8 cellular contexts compared by ENCODE assay signal in the genomic region with DNA sequence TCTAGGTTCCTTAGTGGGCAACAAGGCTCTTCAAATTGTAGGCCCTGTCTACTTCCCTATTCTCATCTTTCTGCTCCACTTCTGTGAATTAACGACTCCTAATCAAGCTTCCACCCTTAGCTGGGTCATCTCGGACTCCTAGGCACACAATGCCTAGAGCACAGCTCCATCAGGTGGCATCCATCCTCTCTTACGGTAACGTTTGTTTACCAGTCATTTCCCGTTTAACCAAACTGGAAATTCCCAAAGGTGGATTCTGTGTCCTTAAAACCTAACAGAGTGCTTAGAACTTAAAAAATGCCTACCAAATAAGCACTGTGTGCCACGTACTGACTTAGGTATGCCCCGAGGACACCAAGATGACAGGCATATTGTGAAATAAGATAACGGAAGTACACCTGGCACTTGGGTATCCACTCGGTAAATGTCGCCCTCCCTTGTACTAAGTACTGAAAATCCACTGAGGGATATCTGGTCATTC. TPM values are rescaled to one million over a fixed set of nuclear protein-coding genes. Genes with fewer than 3 reads are reported as not detected.
A peak's percentile ranks its signal among the peaks of the same experiment; 100 is the strongest.
DNase-seq lines count a peak whose midpoint lies in the region; ATAC-seq and TF ChIP-seq lines count a peak whose summit lies in the region.

No MANE protein-coding gene starts in this region.

- 11 to 12% methylated on average over 10 of the region's 10 CpGs for WGBS in esophagus squamous epithelium, 2 donors
- 4% methylated on average over 10 of the region's 10 CpGs for WGBS in prostate gland

- DNase-seq in CD1c-positive myeloid dendritic cell (ENCODE audit: extremely low spot score) (peak; percentile 43), SW480 (ENCODE audit: low spot score) (peak; percentile 55), esophagus squamous epithelium (lab: John Stamatoyannopoulos, UW) (no peak), prostate gland (ENCODE audit: low spot score) (peak; percentile 37)

- H3K4me3 ChIP-seq in HEK293 (ENCODE audit: low read depth, low read length) (peak overlapping the region; percentile 71), esophagus squamous epithelium (peak overlapping the region; percentile 53 to 91 (median 71)), prostate gland (peak overlapping the region; percentile 77 to 79)

- H3K36me3 ChIP-seq in HEK293 (ENCODE audit: control insufficient read depth in 2 of 2, insufficient read depth in 1 of 2, low read length in 2 of 2) (peaks cover 8 to 27% of the 10 kb centered on the region in 2 experiments), esophagus squamous epithelium (peaks cover 0 to 15% (median 5%) of the 10 kb centered on the region in 3 donors), prostate gland (peaks cover 0 to 5% of the 10 kb centered on the region in 2 donors)

- ATAC-seq in GM21619 (IDR thresholded peaks at IDR 0.05; ENCODE audit: unreplicated experiment) (no peak), HG02623 (IDR thresholded peaks at IDR 0.05; ENCODE audit: unreplicated experiment) (no peak), GM19351 (IDR thresholded peaks at IDR 0.05; ENCODE audit: unreplicated experiment) (no peak)

- TF ChIP-seq POLR2A in esophagus squamous epithelium (IDR thresholded peaks at IDR 0.05) (no peak), prostate gland (IDR thresholded peaks at IDR 0.05) (no peak)

- H3K9me3 ChIP-seq in HEK293 (ENCODE audit: control insufficient read depth, insufficient read depth, low read depth, low read length) (no peaks in the 10 kb centered on the region), esophagus squamous epithelium (no peaks in the 10 kb centered on the region), prostate gland (no peaks in the 10 kb centered on the region)

- intact Hi-C loops in esophagus squamous epithelium (cut with DNase I) (no loop called here), prostate gland (cut with DNase I) (loop anchor here (10.0 kb wide), 1 partner anchor 222 kb away; a partner anchor contains a TSS)

- CTCF ChIA-PET in HEK293 (lab: Yijun Ruan, JAX) = interaction anchor here (0.6 to 7.5 kb wide), 14 partner anchors 9 to 1018 kb away, joined by 3 to 125 read pairs (median 4); a partner anchor contains a TSS

- peaks cover 23% of the 10 kb centered on the region for H3K4me1 ChIP-seq in HEK293 (ENCODE audit: control insufficient read depth, insufficient read depth, low read length)
- peaks cover 27 to 60% (median 44%) of the 10 kb centered on the region in 3 donors for H3K4me1 ChIP-seq in esophagus squamous epithelium
- H3K4me1 ChIP-seq in prostate gland (replicated peaks) = peaks cover 16% of the 10 kb centered on the region

- peak overlapping the region; percentile 95; the same call in 1 of the 2 replicates for H3K27ac ChIP-seq in HEK293 (ENCODE audit: extremely low read depth, low read depth, low read length)
- H3K27ac ChIP-seq in esophagus squamous epithelium = peak overlapping the region; percentile 17 to 92 (median 54)
- H3K27ac ChIP-seq in prostate gland = peak overlapping the region; percentile 84 to 89

- POLR2A ChIA-PET in HEK293 (lab: Yijun Ruan, JAX) = interaction anchor here (0.7 to 2.4 kb wide), 4 partner anchors 98 to 343 kb away, joined by 3 to 14 read pairs (median 4); a partner anchor contains a TSS

- TF ChIP-seq CTCF in HEK293 (tag by site-specific recombination; IDR thresholded peaks at IDR 0.05) (peak; percentile 52; the same call in 1 of the 2 replicates), esophagus squamous epithelium (IDR thresholded peaks at IDR 0.05) (no peak), prostate gland (IDR thresholded peaks at IDR 0.05) (no peak)

- H3K27me3 ChIP-seq in esophagus squamous epithelium (no peaks in the 10 kb centered on the region), prostate gland (replicated peaks; ENCODE audit: insufficient read depth) (no peaks in the 10 kb centered on the region)

TF ChIP-seq in HEK293, 187 proteins besides CTCF, POLR2A, EP300 and RAD21:
- TF ChIP-seq SCRT1 (tag by site-specific recombination; IDR thresholded peaks at IDR 0.05; ENCODE audit: borderline replicate concordance) (peak; percentile 71; the same call in 1 of the 2 replicates), REPIN1 (tag by site-specific recombination; IDR thresholded peaks at IDR 0.05; ENCODE audit: low read depth) (0 out of 2 replicates have a peak, but pooled peaks have one; percentile 5), ZNF610 (tag by site-specific recombination; IDR thresholded peaks at IDR 0.05; ENCODE audit: borderline replicate concordance) (no peak), ZBTB20 (tag by site-specific recombination; IDR thresholded peaks at IDR 0.05) (peak; percentile 61), ZNF600 (tag by site-specific recombination; IDR thresholded peaks at IDR 0.05) (peak; percentile 50; the same call in 1 of the 2 replicates), MEIS1 (CRISPR knock-in tag; IDR thresholded peaks at IDR 0.05; ENCODE audit: borderline replicate concordance) (no peak), OVOL3 (tag by site-specific recombination; IDR thresholded peaks at IDR 0.05) (peak; percentile 29; the same call in 1 of the 2 replicates), ZXDB (tag by site-specific recombination; IDR thresholded peaks at IDR 0.05) (peak; percentile 12; the same call in 1 of the 2 replicates), ZNF2 (tag by site-specific recombination; IDR thresholded peaks at IDR 0.05) (no peak), SCRT2 (tag by site-specific recombination; IDR thresholded peaks at IDR 0.05) (peak; percentile 96), ZBTB17 (tag by site-specific recombination; IDR thresholded peaks at IDR 0.05) (peak; percentile 47), ZEB2 (tag by site-specific recombination; IDR thresholded peaks at IDR 0.05) (peak; percentile 70; the same call in 1 of the 2 replicates), WT1 (tag by site-specific recombination; IDR thresholded peaks at IDR 0.05) (0 out of 2 replicates have a peak, but pooled peaks have one; percentile 7), HOXC10 (CRISPR knock-in tag; IDR thresholded peaks at IDR 0.05) (no peak), ZNF133 (tag by site-specific recombination; IDR thresholded peaks at IDR 0.05) (no peak)
- TF ChIP-seq, protein P1, sequence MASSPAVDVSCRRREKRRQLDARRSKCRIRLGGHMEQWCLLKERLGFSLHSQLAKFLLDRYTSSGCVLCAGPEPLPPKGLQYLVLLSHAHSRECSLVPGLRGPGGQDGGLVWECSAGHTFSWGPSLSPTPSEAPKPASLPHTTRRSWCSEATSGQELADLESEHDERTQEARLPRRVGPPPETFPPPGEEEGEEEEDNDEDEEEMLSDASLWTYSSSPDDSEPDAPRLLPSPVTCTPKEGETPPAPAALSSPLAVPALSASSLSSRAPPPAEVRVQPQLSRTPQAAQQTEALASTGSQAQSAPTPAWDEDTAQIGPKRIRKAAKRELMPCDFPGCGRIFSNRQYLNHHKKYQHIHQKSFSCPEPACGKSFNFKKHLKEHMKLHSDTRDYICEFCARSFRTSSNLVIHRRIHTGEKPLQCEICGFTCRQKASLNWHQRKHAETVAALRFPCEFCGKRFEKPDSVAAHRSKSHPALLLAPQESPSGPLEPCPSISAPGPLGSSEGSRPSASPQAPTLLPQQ (tag by site-specific recombination; IDR thresholded peaks at IDR 0.05) = peak; percentile 32; the same call in 1 of the 2 replicates
- TF ChIP-seq, protein P2, sequence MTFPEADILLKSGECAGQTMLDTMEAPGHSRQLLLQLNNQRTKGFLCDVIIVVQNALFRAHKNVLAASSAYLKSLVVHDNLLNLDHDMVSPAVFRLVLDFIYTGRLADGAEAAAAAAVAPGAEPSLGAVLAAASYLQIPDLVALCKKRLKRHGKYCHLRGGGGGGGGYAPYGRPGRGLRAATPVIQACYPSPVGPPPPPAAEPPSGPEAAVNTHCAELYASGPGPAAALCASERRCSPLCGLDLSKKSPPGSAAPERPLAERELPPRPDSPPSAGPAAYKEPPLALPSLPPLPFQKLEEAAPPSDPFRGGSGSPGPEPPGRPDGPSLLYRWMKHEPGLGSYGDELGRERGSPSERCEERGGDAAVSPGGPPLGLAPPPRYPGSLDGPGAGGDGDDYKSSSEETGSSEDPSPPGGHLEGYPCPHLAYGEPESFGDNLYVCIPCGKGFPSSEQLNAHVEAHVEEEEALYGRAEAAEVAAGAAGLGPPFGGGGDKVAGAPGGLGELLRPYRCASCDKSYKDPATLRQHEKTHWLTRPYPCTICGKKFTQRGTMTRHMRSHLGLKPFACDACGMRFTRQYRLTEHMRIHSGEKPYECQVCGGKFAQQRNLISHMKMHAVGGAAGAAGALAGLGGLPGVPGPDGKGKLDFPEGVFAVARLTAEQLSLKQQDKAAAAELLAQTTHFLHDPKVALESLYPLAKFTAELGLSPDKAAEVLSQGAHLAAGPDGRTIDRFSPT (tag by site-specific recombination; IDR thresholded peaks at IDR 0.05) = peak; percentile 41; the same call in 1 of the 2 replicates

RNA-seq across cellular contexts. Expression of a gene that starts 1.5 kb away (rescaled TPM):
- total RNA-seq in esophagus squamous epithelium (100 to 1,000 TPM in 1 of 4 donors, 10 to 100 TPM in 3; 56.1 to 119 (median 85.0) TPM), prostate gland (100 to 1,000 TPM; 197 to 212 TPM)
